Comparison of ENCODE assay signal across 8 cellular contexts in the genomic region with DNA sequence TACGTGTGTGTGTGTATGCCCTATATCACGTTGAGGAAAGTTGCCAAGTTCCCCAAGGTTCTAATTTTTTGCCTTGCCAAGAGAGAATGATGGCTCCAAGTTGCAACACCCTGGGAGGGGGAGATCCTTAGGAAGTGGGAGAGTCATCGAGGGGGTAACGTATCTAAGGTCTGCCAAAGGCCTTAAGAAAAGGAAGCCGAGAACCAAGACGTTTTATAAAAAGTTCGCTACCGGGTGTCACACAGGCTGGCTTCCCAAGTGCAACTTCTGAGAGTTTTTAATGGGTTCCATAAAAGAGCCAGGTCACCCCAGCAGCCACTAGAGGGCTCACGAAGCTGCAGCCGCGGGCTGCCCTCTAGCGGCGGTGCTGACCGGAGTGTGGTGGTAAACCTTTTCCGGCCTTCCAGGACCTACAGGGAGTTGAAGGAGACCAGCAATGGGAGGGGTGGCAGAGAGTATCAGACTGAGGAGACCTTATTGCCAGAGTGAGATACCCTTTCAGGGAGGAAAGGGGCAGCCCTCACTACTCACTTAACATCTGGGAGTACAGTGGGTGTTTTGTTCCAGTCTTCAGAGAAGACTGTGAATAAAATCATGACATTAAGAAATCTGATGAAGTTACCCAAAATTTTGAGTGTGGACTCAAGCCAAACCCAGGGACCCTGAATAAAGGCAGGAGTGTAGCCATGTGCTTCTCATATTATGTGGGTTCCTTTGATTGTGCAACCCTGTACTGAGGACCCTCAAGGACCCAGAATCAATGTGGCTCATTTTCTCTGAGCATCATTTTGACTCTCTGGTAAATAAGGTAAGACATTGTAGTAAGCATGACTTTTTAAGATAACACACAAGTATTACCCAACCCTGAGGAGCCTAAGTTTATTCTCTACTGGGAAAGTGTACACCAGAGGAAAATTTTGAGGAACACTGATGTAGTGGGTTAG. TPM values are rescaled to one million over a fixed set of nuclear protein-coding genes. Genes with fewer than 3 reads are reported as not detected.
DNase-seq lines count a peak whose midpoint lies in the region; ATAC-seq and TF ChIP-seq lines count a peak whose summit lies in the region.

No MANE protein-coding gene starts in this region.

- peaks cover 0 to 41% (median 8%) of the 10 kb centered on the region in 3 donors for H3K4me1 ChIP-seq in gastroesophageal sphincter
- peaks cover 39% of the 10 kb centered on the region for H3K4me1 ChIP-seq in suprapubic skin

- WGBS in gastroesophageal sphincter (ENCODE audit: low coverage in 1 of 2), 2 donors, result 4 to 8% methylated on average over 6 to 8 of the region's 15 CpGs
- 3% methylated on average over 15 of the region's 15 CpGs for WGBS in suprapubic skin

- ATAC-seq in gastroesophageal sphincter, result peak; percentile 75

- no peaks in the 10 kb centered on the region for H3K36me3 ChIP-seq in MG63
- H3K36me3 ChIP-seq in gastroesophageal sphincter, result no peaks in the 10 kb centered on the region
- no peaks in the 10 kb centered on the region for H3K36me3 ChIP-seq in suprapubic skin

- H3K4me3 ChIP-seq in MG63 (peak overlapping the region; percentile 36), gastroesophageal sphincter (peak overlapping the region; percentile 40 to 48), suprapubic skin (peak overlapping the region; percentile 45)

- H3K27ac ChIP-seq in gastroesophageal sphincter (peak overlapping the region in 3 of 4 donors; percentile 35 to 95 (median 89)), suprapubic skin (peak overlapping the region; percentile 89)

- TF ChIP-seq POLR2A in gastroesophageal sphincter (IDR thresholded peaks at IDR 0.05), result no peak
- no peak for TF ChIP-seq POLR2A in suprapubic skin (IDR thresholded peaks at IDR 0.05)

- H3K27me3 ChIP-seq in MG63 (no peaks in the 10 kb centered on the region), gastroesophageal sphincter (no peaks in the 10 kb centered on the region), suprapubic skin (no peaks in the 10 kb centered on the region)

- no peaks in the 10 kb centered on the region; the same call in 1 of the 2 replicates for H3K9me3 ChIP-seq in MG63
- H3K9me3 ChIP-seq in gastroesophageal sphincter, result no peaks in the 10 kb centered on the region
- no peaks in the 10 kb centered on the region for H3K9me3 ChIP-seq in suprapubic skin

- TF ChIP-seq EP300 in gastroesophageal sphincter (IDR thresholded peaks at IDR 0.05) (no peak), suprapubic skin (IDR thresholded peaks at IDR 0.05) (no peak)

- peak; percentile 97 to 99 (median 98) for TF ChIP-seq CTCF in gastroesophageal sphincter (IDR thresholded peaks at IDR 0.05)
- TF ChIP-seq CTCF in suprapubic skin (IDR thresholded peaks at IDR 0.05), result peak; percentile 97 to 98

- DNase-seq in GM04504 (ENCODE audit: low read depth) (peak; percentile 74), HCEC 1CT (peak; percentile 87), MG63 (peak; percentile 88), SHP77 (lab: John Stamatoyannopoulos, UW) (peak; percentile 90), occipital lobe (lab: John Stamatoyannopoulos, UW) (peak; percentile 65), suprapubic skin (ENCODE audit: low spot score in 2 of 2) (peak; percentile 91 to 92)
- peak; percentile 96 for DNase-seq in activated effector memory CD4-positive, alpha-beta T cell treated with anti-CD3 and anti-CD28 coated beads, Interleukin-2, amount 50 U/mL, for 16 hours

RNA-seq across cellular contexts. Expression of a gene that starts 2.5 kb away (rescaled TPM):
- 2.1 and 2.3 TPM in 2 replicates for total RNA-seq in MG63 (2014; rRNA removed; shearing (Covaris generic); ENCODE audit: low replicate concordance)
- 1 to 10 TPM; 5.9 to 8.7 (median 7.2) TPM for total RNA-seq in gastroesophageal sphincter
- 22.3 TPM for total RNA-seq in occipital lobe
- 10 to 100 TPM; 17.8 to 40.4 (median 22.2) TPM for total RNA-seq in suprapubic skin

Comparison
In these comparisons a context has a peak if more than half of its experiments do, and no peak if none do; other contexts are left out.
1. Peak in every context shown above with its lines: DNase-seq, ATAC-seq, H3K4me3 ChIP-seq and H3K27ac ChIP-seq.